Comparison of ENCODE assay signal across 19 cellular contexts in the genomic region with DNA sequence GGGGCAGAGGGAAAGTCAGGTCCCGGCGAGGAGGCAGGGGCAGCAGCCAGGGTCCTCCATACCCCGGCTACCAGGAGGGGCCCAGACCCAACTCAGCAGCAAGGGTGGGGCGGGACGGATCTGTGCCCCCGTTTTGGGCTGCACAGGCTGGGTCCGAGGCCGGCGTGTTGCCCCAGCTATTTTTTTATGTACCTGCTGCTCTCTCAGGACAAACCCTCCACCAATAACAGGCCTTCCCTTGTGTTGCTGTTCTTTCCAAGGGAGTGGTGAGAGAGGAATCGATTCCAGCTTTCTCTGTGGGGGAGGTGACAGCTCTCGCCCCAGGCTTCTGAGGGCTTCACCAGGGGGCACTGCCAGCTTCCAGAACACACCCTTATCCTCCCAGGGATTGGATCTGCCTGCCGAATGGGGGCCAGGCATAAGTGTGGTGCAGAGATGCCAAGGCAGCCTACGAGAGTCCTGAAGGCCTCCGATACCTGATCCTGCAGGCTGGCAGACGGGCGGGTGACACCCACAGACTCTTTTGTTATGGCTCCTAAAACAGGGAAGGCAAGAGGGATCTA. TPM values are rescaled to one million over a fixed set of nuclear protein-coding genes. Genes with fewer than 3 reads are reported as not detected.
DNase-seq lines count a peak whose midpoint lies in the region; ATAC-seq and TF ChIP-seq lines count a peak whose summit lies in the region.
"Had no signal": no experiment of that assay in that cellular context is flagged by ENCODE, and none has a peak within 500 bp of the region (broad histone marks: within the 10 kb centered on the region; RNA-seq: fewer than 3 reads in every experiment).

No MANE protein-coding gene starts in this region.

- peaks cover 0 to 4% (median 0%) of the 10 kb centered on the region in 3 donors for H3K36me3 Mint-ChIP-seq in naive thymus-derived CD8-positive, alpha-beta T cell
- H3K36me3 Mint-ChIP-seq: stimulated activated effector memory CD8-positive, alpha-beta T cell treated with anti-CD3 and anti-CD28 coated beads, Interleukin-12 subunit alpha, Interleukin-12 subunit beta, amount 100 ng/mL, for 72 hours had no signal

- no peak for ATAC-seq in GM19395 (IDR thresholded peaks at IDR 0.05; ENCODE audit: unreplicated experiment)
- no peak for ATAC-seq in naive thymus-derived CD8-positive, alpha-beta T cell
- ATAC-seq: activated CD4-positive, CD25-positive, alpha-beta regulatory T cell treated with anti-CD3 and anti-CD28 coated beads, Interleukin-2, amount 50 U/mL, for 24 hours; activated T-cell treated with anti-CD3 and anti-CD28 coated beads, Interleukin-2, amount 50 U/mL, for 72 hours; stimulated activated effector memory CD8-positive, alpha-beta T cell treated with anti-CD3 and anti-CD28 coated beads, Interleukin-12 subunit alpha, Interleukin-12 subunit beta, amount 100 ng/mL, for 72 hours had no signal

- no peaks in the 10 kb centered on the region for H3K9me3 ChIP-seq in skeletal muscle tissue (ENCODE audit: control insufficient read depth in 3 of 3, low read length in 3 of 3)
- H3K9me3 ChIP-seq: ovary, transverse colon had no signal

- H3K4me1 ChIP-seq in skeletal muscle tissue (ENCODE audit: control insufficient read depth in 3 of 3, insufficient read depth in 3 of 3, low read length in 3 of 3) = peaks cover 36 to 55% (median 45%) of the 10 kb centered on the region in 3 donors

- DNase-seq in H7 = peak; percentile 58
- peak; percentile 49 for DNase-seq in left kidney (ENCODE audit: low read depth, low spot score)
- no peak for DNase-seq in superior temporal gyrus (ENCODE audit: extremely low spot score)
- no peak for DNase-seq in naive thymus-derived CD8-positive, alpha-beta T cell
- DNase-seq: activated T-cell treated with anti-CD3 and anti-CD28 coated beads, Interleukin-2, amount 50 U/mL, for 72 hours; hippocampal formation; NCI-H1417; NCI-H2107; NCI-H526 treated with DMSO at 0.1 percent for 48 hours; ovary; transverse colon had no signal

- H3K27me3 Mint-ChIP-seq in naive thymus-derived CD8-positive, alpha-beta T cell = peaks cover 3 to 19% (median 15%) of the 10 kb centered on the region in 5 donors

- H3K27ac ChIP-seq in VCaP (peak overlapping the region; percentile 3; the same call in 1 of the 2 replicates), skeletal muscle tissue (ENCODE audit: low read depth, low read length) (peak overlapping the region; percentile 76)
- H3K27ac ChIP-seq: HL-60, ovary, transverse colon had no signal

- peaks cover 0 to 1% (median 0%) of the 10 kb centered on the region in 9 donors for H3K9me3 Mint-ChIP-seq in naive thymus-derived CD8-positive, alpha-beta T cell
- H3K9me3 Mint-ChIP-seq: activated naive CD4-positive, alpha-beta T cell treated with anti-CD3 and anti-CD28 coated beads, Interleukin-2, amount 50 U/mL, for 24 hours; activated T-cell treated with anti-CD3 and anti-CD28 coated beads, Interleukin-2, amount 50 U/mL, for 72 hours; stimulated activated effector memory CD8-positive, alpha-beta T cell treated with anti-CD3 and anti-CD28 coated beads, Interleukin-12 subunit alpha, Interleukin-12 subunit beta, amount 100 ng/mL, for 72 hours had no signal

- no peak for TF ChIP-seq CTCF in VCaP (conservative IDR thresholded peaks at IDR 0.05)

- peak overlapping the region in 1 of 10 donors; percentile 54 for H3K27ac Mint-ChIP-seq in naive thymus-derived CD8-positive, alpha-beta T cell
- H3K27ac Mint-ChIP-seq: activated naive CD4-positive, alpha-beta T cell treated with anti-CD3 and anti-CD28 coated beads, Interleukin-2, amount 50 U/mL, for 24 hours; activated T-cell treated with anti-CD3 and anti-CD28 coated beads, Interleukin-2, amount 50 U/mL, for 72 hours; stimulated activated effector memory CD8-positive, alpha-beta T cell treated with anti-CD3 and anti-CD28 coated beads, Interleukin-12 subunit alpha, Interleukin-12 subunit beta, amount 100 ng/mL, for 72 hours had no signal

- H3K36me3 ChIP-seq in H7 (replicated peaks; ENCODE audit: control insufficient read depth, insufficient read depth, low read length) (no peaks in the 10 kb centered on the region), skeletal muscle tissue (ENCODE audit: control insufficient read depth in 3 of 3, insufficient read depth in 3 of 3, low read length in 3 of 3) (no peaks in the 10 kb centered on the region)
- H3K36me3 ChIP-seq: ovary, transverse colon had no signal

- no peak overlapping the region for H3K4me3 Mint-ChIP-seq in naive thymus-derived CD8-positive, alpha-beta T cell
- H3K4me3 Mint-ChIP-seq: activated naive CD4-positive, alpha-beta T cell treated with anti-CD3 and anti-CD28 coated beads, Interleukin-2, amount 50 U/mL, for 24 hours; activated T-cell treated with anti-CD3 and anti-CD28 coated beads, Interleukin-2, amount 50 U/mL, for 72 hours; stimulated activated effector memory CD8-positive, alpha-beta T cell treated with anti-CD3 and anti-CD28 coated beads, Interleukin-12 subunit alpha, Interleukin-12 subunit beta, amount 100 ng/mL, for 72 hours had no signal

- H3K4me1 Mint-ChIP-seq in naive thymus-derived CD8-positive, alpha-beta T cell = peaks cover 0 to 6% (median 3%) of the 10 kb centered on the region in 4 donors
- H3K4me1 Mint-ChIP-seq: stimulated activated effector memory CD8-positive, alpha-beta T cell treated with anti-CD3 and anti-CD28 coated beads, Interleukin-12 subunit alpha, Interleukin-12 subunit beta, amount 100 ng/mL, for 72 hours had no signal

- H3K27me3 ChIP-seq in H7 (ENCODE audit: control insufficient read depth, insufficient read depth, low read length) (peaks cover 7% of the 10 kb centered on the region), skeletal muscle tissue (ENCODE audit: control insufficient read depth in 3 of 3, insufficient read depth in 3 of 3, low read length in 3 of 3) (no peaks in the 10 kb centered on the region)
- H3K27me3 ChIP-seq: ovary had no signal

- POLR2A ChIA-PET in naive thymus-derived CD8-positive, alpha-beta T cell (lab: Charles Lee) = no interaction called here

- H3K4me3 ChIP-seq in H7 (ENCODE audit: insufficient read depth, low read depth, low read length) (no peak overlapping the region), skeletal muscle tissue (ENCODE audit: low read length in 3 of 3) (no peak overlapping the region)
- H3K4me3 ChIP-seq: ovary, transverse colon had no signal

- peak overlapping the region in 2 of 3 donors; percentile 53 to 69 for H3K9ac ChIP-seq in skeletal muscle tissue (ENCODE audit: low read depth in 1 of 3, low read length in 3 of 3)

RNA-seq across cellular contexts. Expression of gene RTN4RL1, which starts 22.3 kb away (rescaled TPM):
- 4.0 and 7.0 TPM in 2 replicates for total RNA-seq in H7 (2014; rRNA removed; shearing (Covaris generic))
- total RNA-seq in skeletal muscle tissue = 1.0 TPM
- total RNA-seq in naive thymus-derived CD8-positive, alpha-beta T cell = under 1 TPM; 0.41 to 0.57 TPM
- polyA plus RNA-seq in naive thymus-derived CD8-positive, alpha-beta T cell = under 1 TPM; 0.25 to 0.44 (median 0.35) TPM
- total RNA-seq: Daoy had no signal

RNA-seq across cellular contexts. Expression of gene DPH1, which starts 27.1 kb away (rescaled TPM):
- 37.0 and 53.6 TPM in 2 replicates for total RNA-seq in H7 (2014; rRNA removed; shearing (Covaris generic))
- total RNA-seq in skeletal muscle tissue = 14.1 TPM
- 100 to 1,000 TPM; 124 TPM for total RNA-seq in naive thymus-derived CD8-positive, alpha-beta T cell
- 10 to 100 TPM; 26.6 to 47.0 (median 35.5) TPM for polyA plus RNA-seq in naive thymus-derived CD8-positive, alpha-beta T cell

RNA-seq across cellular contexts. Expression of gene OVCA2, which starts 39.0 kb away (rescaled TPM):
- total RNA-seq in H7 (2014; rRNA removed; shearing (Covaris generic)) = 23.1 and 25.1 TPM in 2 replicates
- total RNA-seq in skeletal muscle tissue = 24.0 TPM
- total RNA-seq in naive thymus-derived CD8-positive, alpha-beta T cell = 10 to 100 TPM; 30.8 to 32.6 TPM
- polyA plus RNA-seq in naive thymus-derived CD8-positive, alpha-beta T cell = 10 to 100 TPM; 43.9 to 49.1 (median 45.8) TPM

RNA-seq across cellular contexts. Expression of gene HIC1, which starts 52.1 kb away (rescaled TPM):
- 0.03 and 0.63 TPM in 2 replicates for total RNA-seq in H7 (2014; rRNA removed; shearing (Covaris generic))
- 23.5 TPM for total RNA-seq in skeletal muscle tissue
- total RNA-seq in naive thymus-derived CD8-positive, alpha-beta T cell = 1 to 10 TPM; 1.5 to 1.6 TPM
- polyA plus RNA-seq in naive thymus-derived CD8-positive, alpha-beta T cell = under 1 TPM in 2 of 3 donors, not detected in 1; 0.08 to 0.10 TPM

Comparison
In these comparisons a context has a peak if more than half of its experiments do, and no peak if none do; other contexts are left out.
1. DNase-seq: peak in H7 (single experiment) and left kidney (single experiment); none in superior temporal gyrus (single experiment) and naive thymus-derived CD8-positive, alpha-beta T cell (0 of 10).